ENCODE assay signal across 20 cellular contexts in the genomic region with DNA sequence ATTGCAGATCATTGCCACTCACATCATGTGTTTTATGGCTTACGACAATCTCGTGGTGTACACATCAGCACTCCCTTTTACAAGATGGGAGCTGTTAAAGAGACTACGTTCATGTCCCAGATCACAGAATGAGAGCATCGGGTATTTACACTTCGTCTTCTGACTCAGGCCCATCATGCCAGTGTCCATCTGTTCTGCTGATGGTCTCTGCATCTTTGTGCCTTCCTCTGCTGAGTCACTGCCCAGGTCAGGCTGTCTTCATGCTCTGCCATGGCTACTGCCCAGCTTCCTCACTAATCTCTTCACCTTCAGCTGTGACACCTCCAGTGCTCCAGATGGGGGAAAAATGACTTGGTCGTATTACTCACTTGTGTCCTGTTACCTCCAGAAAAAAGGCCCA.
DNase-seq lines count a peak whose midpoint lies in the region; ATAC-seq, FAIRE-seq and TF ChIP-seq lines count a peak whose summit lies in the region.
"Had no signal": no experiment of that assay in that cellular context is flagged by ENCODE, and none has a peak within 500 bp of the region (broad histone marks: within the 10 kb centered on the region; RNA-seq: fewer than 3 reads in every experiment).

No MANE protein-coding gene starts in this region.

- POLR2A ChIA-PET in activated CD4-positive, alpha-beta T cell treated with anti-CD3 and anti-CD28 coated beads for 36 hours (lab: Charles Lee), result no interaction called here

- H3K27ac Mint-ChIP-seq in activated CD4-positive, alpha-beta T cell treated with anti-CD3 and anti-CD28 coated beads for 36 hours, result peak overlapping the region; percentile 44
- H3K27ac Mint-ChIP-seq: H9, IgD-negative memory B cell had no signal

- H3K27ac ChIP-seq in pancreas, result no peak overlapping the region
- H3K27ac ChIP-seq: RWPE1, SJCRH30 had no signal

- no peaks in the 10 kb centered on the region for H3K27me3 Mint-ChIP-seq in activated CD4-positive, alpha-beta T cell treated with anti-CD3 and anti-CD28 coated beads for 36 hours
- H3K27me3 Mint-ChIP-seq: IgD-negative memory B cell had no signal

- intact Hi-C loops in activated CD4-positive, alpha-beta T cell treated with anti-CD3 and anti-CD28 coated beads for 36 hours (cut with DNase I, micrococcal nuclease), result no loop called here
- intact Hi-C loops in pancreas (cut with DNase I), result no loop called here

- no peak for TF ChIP-seq POLR2A in NB4 (IDR thresholded peaks at IDR 0.05; ENCODE audit: extremely low read depth, insufficient read length)

- no peaks in the 10 kb centered on the region for H3K4me1 ChIP-seq in pancreas
- H3K4me1 ChIP-seq: SJCRH30 had no signal

- TF ChIP-seq CTCF in NB4 (IDR thresholded peaks at IDR 0.05; ENCODE audit: low read depth, low read length), result no peak
- no peak for TF ChIP-seq CTCF in pancreas (IDR thresholded peaks at IDR 0.05)

- peaks cover 65% of the 10 kb centered on the region for H3K4me1 Mint-ChIP-seq in activated CD4-positive, alpha-beta T cell treated with anti-CD3 and anti-CD28 coated beads for 36 hours
- H3K4me1 Mint-ChIP-seq: IgD-negative memory B cell had no signal

- H3K36me3 Mint-ChIP-seq in activated CD4-positive, alpha-beta T cell treated with anti-CD3 and anti-CD28 coated beads for 36 hours (ENCODE audit: low read depth), result no peaks in the 10 kb centered on the region
- H3K36me3 Mint-ChIP-seq: IgD-negative memory B cell had no signal

- no peaks in the 10 kb centered on the region for H3K27me3 ChIP-seq in pancreas
- H3K27me3 ChIP-seq: SJCRH30 had no signal

- H3K9me3 ChIP-seq in pancreas, result no peaks in the 10 kb centered on the region
- H3K9me3 ChIP-seq: SJCRH30 had no signal

- no peak for DNase-seq in activated CD4-positive, alpha-beta T cell treated with anti-CD3 and anti-CD28 coated beads for 36 hours
- no peak for DNase-seq in activated CD4-positive, alpha-beta T cell treated with anti-CD3 and anti-CD28 coated beads, Interleukin-2, amount 50 U/mL, for 48 hours
- DNase-seq in NB4 (ENCODE audit: low read depth) (peak; percentile 26), cerebellar cortex (ENCODE audit: low spot score) (peak; percentile 74), pancreas (no peak), NCI-H2196 treated with DMSO at 0.1 percent for 48 hours (lab: John Stamatoyannopoulos, UW; ENCODE audit: unreplicated experiment) (no peak)
- no peak for DNase-seq in stimulated activated naive CD8-positive, alpha-beta T cell treated with anti-CD3 and anti-CD28 coated beads, Interleukin-15, Interleukin-2, amounts not matched to agents 100 U/mL and 50 U/mL, for 24 hours
- DNase-seq: 8988T, EL, H9, NCI-H1930, NCI-H446 treated with DMSO at 0.1 percent for 48 hours, NCI-H748 treated with DMSO at 0.1 percent for 48 hours, PC-3, SJCRH30 had no signal

- peaks cover 3% of the 10 kb centered on the region for H3K9me3 Mint-ChIP-seq in activated CD4-positive, alpha-beta T cell treated with anti-CD3 and anti-CD28 coated beads for 36 hours (ENCODE audit: low read depth)
- H3K9me3 Mint-ChIP-seq: H9 had no signal

- H3K4me3 ChIP-seq in NB4 (ENCODE audit: low read depth, low read length), result no peak overlapping the region
- no peak overlapping the region for H3K4me3 ChIP-seq in pancreas
- H3K4me3 ChIP-seq: SJCRH30 had no signal

- WGBS in pancreas, 2 donors, result 64 to 80% methylated on average over 6 of the region's 6 CpGs

- no peak overlapping the region for H3K4me3 Mint-ChIP-seq in activated CD4-positive, alpha-beta T cell treated with anti-CD3 and anti-CD28 coated beads for 36 hours
- H3K4me3 Mint-ChIP-seq: H9, IgD-negative memory B cell had no signal

- peak; percentile 20 for ATAC-seq in activated CD4-positive, alpha-beta T cell treated with anti-CD3 and anti-CD28 coated beads for 36 hours
- peak; percentile 20 for ATAC-seq in stimulated activated naive CD8-positive, alpha-beta T cell treated with anti-CD3 and anti-CD28 coated beads, Interleukin-15, Interleukin-2, amounts not matched to agents 100 U/mL and 50 U/mL, for 24 hours
- ATAC-seq in pancreas (no peak), GM19397 (IDR thresholded peaks at IDR 0.05; ENCODE audit: unreplicated experiment) (no peak)
- ATAC-seq: PC-3 had no signal

- FAIRE-seq in pancreas (lab: Jason Lieb, UNC), result no peak
- FAIRE-seq: GM19239, HTR-8/SVneo had no signal

- no peaks in the 10 kb centered on the region for H3K36me3 ChIP-seq in pancreas
- H3K36me3 ChIP-seq: SJCRH30 had no signal

- CTCF ChIA-PET in activated CD4-positive, alpha-beta T cell treated with anti-CD3 and anti-CD28 coated beads for 36 hours (lab: Charles Lee), result no interaction called here

Comparison
In these comparisons a context has a peak if more than half of its experiments do, and no peak if none do; other contexts are left out.
1. ATAC-seq: peak in activated CD4-positive, alpha-beta T cell treated with anti-CD3 and anti-CD28 coated beads for 36 hours (single experiment) and stimulated activated naive CD8-positive, alpha-beta T cell treated with anti-CD3 and anti-CD28 coated beads, Interleukin-15, Interleukin-2, amounts not matched to agents 100 U/mL and 50 U/mL, for 24 hours (single experiment); none in pancreas (0 of 4) and GM19397 (single experiment).
2. DNase-seq: peak in NB4 (single experiment) and cerebellar cortex (single experiment); none in activated CD4-positive, alpha-beta T cell treated with anti-CD3 and anti-CD28 coated beads for 36 hours (single experiment), activated CD4-positive, alpha-beta T cell treated with anti-CD3 and anti-CD28 coated beads, Interleukin-2, amount 50 U/mL, for 48 hours (0 of 2), stimulated activated naive CD8-positive, alpha-beta T cell treated with anti-CD3 and anti-CD28 coated beads, Interleukin-15, Interleukin-2, amounts not matched to agents 100 U/mL and 50 U/mL, for 24 hours (single experiment), pancreas (0 of 6) and NCI-H2196 treated with DMSO at 0.1 percent for 48 hours (single experiment).